1 cellular context compared by ENCODE assay signal in genomic region chr1:227734858-227735780, GRCh38.
TF ChIP-seq lines count a peak whose summit lies in the region.

TSS of gene JMJD4 (minus strand) at chr1:227735302. CDS start at chr1:227735273, 29 bp downstream.
TSS of gene SNAP47 (plus strand) at chr1:227735435. CDS start at chr1:227747737, 12,302 bp downstream.

TF ChIP-seq in HepG2, 621 proteins besides CTCF, POLR2A, EP300 and RAD21 (continued from another document):
- TF ChIP-seq ZNF124 (CRISPR knock-in tag; IDR thresholded peaks at IDR 0.05) = no peak; the same call in 1 of the 2 replicates
- peak; percentile 78; the same call in 1 of the 2 replicates for TF ChIP-seq ETS1 (CRISPR knock-in tag; IDR thresholded peaks at IDR 0.05)
- TF ChIP-seq ZNF496 (CRISPR knock-in tag; IDR thresholded peaks at IDR 0.05; ENCODE audit: insufficient replicate concordance) = no peak
- no peak for TF ChIP-seq ZBTB42 (CRISPR knock-in tag; IDR thresholded peaks at IDR 0.05)
- peak; percentile 86 for TF ChIP-seq SP2 (CRISPR knock-in tag; IDR thresholded peaks at IDR 0.05)
